1 cellular context compared by ENCODE assay signal in the genomic region with DNA sequence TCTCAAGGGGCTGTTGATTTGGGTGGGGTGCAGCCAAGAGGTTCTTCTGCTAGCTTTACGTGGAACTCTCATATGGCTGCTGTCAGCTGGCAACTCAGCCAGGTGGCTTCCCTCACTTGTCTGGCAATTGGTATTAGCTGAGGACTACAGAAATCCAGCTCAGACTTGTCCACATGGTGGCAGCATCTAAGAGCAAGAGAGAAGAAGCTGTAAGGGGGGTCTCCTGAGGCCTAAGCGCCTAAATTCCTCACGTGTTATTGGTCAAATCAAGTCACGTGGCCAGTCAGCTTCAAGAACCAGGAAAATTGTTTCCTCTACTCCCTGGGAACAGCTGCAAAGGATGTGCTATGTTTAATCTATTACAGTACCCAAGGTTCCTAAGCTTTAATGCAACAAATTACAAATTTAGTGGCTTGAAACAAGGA.
TF ChIP-seq lines count a peak whose summit lies in the region.

No MANE protein-coding gene starts in this region.

TF ChIP-seq in HepG2, 621 proteins besides CTCF, POLR2A, EP300 and RAD21:
- TF ChIP-seq SMC3 (IDR thresholded peaks at IDR 0.05; ENCODE audit: low read length), result peak; percentile 55
- TF ChIP-seq, protein P1, sequence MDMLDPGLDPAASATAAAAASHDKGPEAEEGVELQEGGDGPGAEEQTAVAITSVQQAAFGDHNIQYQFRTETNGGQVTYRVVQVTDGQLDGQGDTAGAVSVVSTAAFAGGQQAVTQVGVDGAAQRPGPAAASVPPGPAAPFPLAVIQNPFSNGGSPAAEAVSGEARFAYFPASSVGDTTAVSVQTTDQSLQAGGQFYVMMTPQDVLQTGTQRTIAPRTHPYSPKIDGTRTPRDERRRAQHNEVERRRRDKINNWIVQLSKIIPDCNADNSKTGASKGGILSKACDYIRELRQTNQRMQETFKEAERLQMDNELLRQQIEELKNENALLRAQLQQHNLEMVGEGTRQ (IDR thresholded peaks at IDR 0.05; ENCODE audit: low read depth, low read length), result peak; percentile 94
- TF ChIP-seq, protein P1 (CRISPR knock-in tag; IDR thresholded peaks at IDR 0.05; ENCODE audit: borderline replicate concordance), result peak; percentile 81; the same call in 1 of the 2 replicates
- no peak for TF ChIP-seq PBX3 (CRISPR knock-in tag; IDR thresholded peaks at IDR 0.05; ENCODE audit: borderline replicate concordance)
- peak; percentile 68 for TF ChIP-seq NFYC (CRISPR knock-in tag; IDR thresholded peaks at IDR 0.05)
- TF ChIP-seq RAD51 (IDR thresholded peaks at IDR 0.05; ENCODE audit: borderline replicate concordance), result peak; percentile 42; the same call in 1 of the 2 replicates
- TF ChIP-seq ZMYM4 (CRISPR knock-in tag; IDR thresholded peaks at IDR 0.05), result peak; percentile 50
- peak; percentile 53 for TF ChIP-seq NFYB (CRISPR knock-in tag; IDR thresholded peaks at IDR 0.05)
- TF ChIP-seq, protein P2, sequence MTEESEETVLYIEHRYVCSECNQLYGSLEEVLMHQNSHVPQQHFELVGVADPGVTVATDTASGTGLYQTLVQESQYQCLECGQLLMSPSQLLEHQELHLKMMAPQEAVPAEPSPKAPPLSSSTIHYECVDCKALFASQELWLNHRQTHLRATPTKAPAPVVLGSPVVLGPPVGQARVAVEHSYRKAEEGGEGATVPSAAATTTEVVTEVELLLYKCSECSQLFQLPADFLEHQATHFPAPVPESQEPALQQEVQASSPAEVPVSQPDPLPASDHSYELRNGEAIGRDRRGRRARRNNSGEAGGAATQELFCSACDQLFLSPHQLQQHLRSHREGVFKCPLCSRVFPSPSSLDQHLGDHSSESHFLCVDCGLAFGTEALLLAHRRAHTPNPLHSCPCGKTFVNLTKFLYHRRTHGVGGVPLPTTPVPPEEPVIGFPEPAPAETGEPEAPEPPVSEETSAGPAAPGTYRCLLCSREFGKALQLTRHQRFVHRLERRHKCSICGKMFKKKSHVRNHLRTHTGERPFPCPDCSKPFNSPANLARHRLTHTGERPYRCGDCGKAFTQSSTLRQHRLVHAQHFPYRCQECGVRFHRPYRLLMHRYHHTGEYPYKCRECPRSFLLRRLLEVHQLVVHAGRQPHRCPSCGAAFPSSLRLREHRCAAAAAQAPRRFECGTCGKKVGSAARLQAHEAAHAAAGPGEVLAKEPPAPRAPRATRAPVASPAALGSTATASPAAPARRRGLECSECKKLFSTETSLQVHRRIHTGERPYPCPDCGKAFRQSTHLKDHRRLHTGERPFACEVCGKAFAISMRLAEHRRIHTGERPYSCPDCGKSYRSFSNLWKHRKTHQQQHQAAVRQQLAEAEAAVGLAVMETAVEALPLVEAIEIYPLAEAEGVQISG (CRISPR knock-in tag; IDR thresholded peaks at IDR 0.05), result 0 out of 2 replicates have a peak, but pooled peaks have one; percentile 38
- TF ChIP-seq ATF7-NPFF (CRISPR knock-in tag; IDR thresholded peaks at IDR 0.05; ENCODE audit: low read depth), result no peak
- TF ChIP-seq STAG1 (CRISPR knock-in tag; IDR thresholded peaks at IDR 0.05), result peak; percentile 49
- no peak for TF ChIP-seq ZNF780A (CRISPR knock-in tag; IDR thresholded peaks at IDR 0.05)
